Comparison of ENCODE assay signal across 9 cellular contexts in genomic region chr7:91784469-91784868, GRCh38.
DNase-seq lines count a peak whose midpoint lies in the region; ATAC-seq, FAIRE-seq and TF ChIP-seq lines count a peak whose summit lies in the region.
"Had no signal": no experiment of that assay in that cellular context is flagged by ENCODE, and none has a peak within 500 bp of the region (broad histone marks: within the 10 kb centered on the region; RNA-seq: fewer than 3 reads in every experiment).

No MANE protein-coding gene starts in this region.

- H3K4me3 ChIP-seq in astrocyte of the cerebellum (ENCODE audit: low read depth, low read length): no peak overlapping the region
- H3K4me3 ChIP-seq in left lung: no peak overlapping the region
- H3K4me3 ChIP-seq: lung had no signal

- H3K36me3 ChIP-seq in left lung: no peaks in the 10 kb centered on the region

- intact Hi-C loops in left lung (cut with DNase I): no loop called here

- H3K27me3 ChIP-seq in left lung: no peaks in the 10 kb centered on the region

- TF ChIP-seq CTCF in astrocyte of the cerebellum (IDR thresholded peaks at IDR 0.05; ENCODE audit: low read depth, low read length, missing control alignments) (peak; percentile 21), left lung (IDR thresholded peaks at IDR 0.05) (peak in 1 of 2 donors; percentile 18)

- DNase-seq in NCI-H2029 treated with DMSO at 0.1 percent for 48 hours (lab: John Stamatoyannopoulos, UW): peak; percentile 47
- DNase-seq in astrocyte of the cerebellum (ENCODE audit: low read depth): peak; percentile 49
- DNase-seq in left lung: no peak
- no peak for DNase-seq in iPS-NIHi11 (ENCODE audit: low spot score)

- in situ Hi-C loops in astrocyte of the cerebellum (cut with HindIII; ENCODE audit: low sequenced_read_pairs): no loop called here

- peak; percentile 19 for FAIRE-seq in G401.6 (lab: Jason Lieb, UNC)

- no peak overlapping the region for H3K27ac ChIP-seq in left lung

- no peaks in the 10 kb centered on the region for H3K4me1 ChIP-seq in left lung

- ATAC-seq in left lung: peak; percentile 82
- no peak for ATAC-seq in HG03439 (IDR thresholded peaks at IDR 0.05; ENCODE audit: unreplicated experiment)
- ATAC-seq in HG03378 (IDR thresholded peaks at IDR 0.05; ENCODE audit: unreplicated experiment): no peak
- ATAC-seq in HG02973 (IDR thresholded peaks at IDR 0.05; ENCODE audit: unreplicated experiment): no peak

- no peaks in the 10 kb centered on the region for H3K9me3 ChIP-seq in left lung

Comparison
In these comparisons a context has a peak if more than half of its experiments do, and no peak if none do; other contexts are left out.
1. DNase-seq: peak in NCI-H2029 treated with DMSO at 0.1 percent for 48 hours (single experiment) and astrocyte of the cerebellum (single experiment); none in left lung (0 of 2) and iPS-NIHi11 (single experiment).